In genomic region chr16:7443966-7444365, GRCh38 we compare ENCODE assay signal across 30 cellular contexts.
"Had no signal": no experiment of that assay in that cellular context is flagged by ENCODE, and none has a peak within 500 bp of the region (broad histone marks: within the 10 kb centered on the region; RNA-seq: fewer than 3 reads in every experiment).

No MANE protein-coding gene starts in this region.

- H3K4me3 Mint-ChIP-seq: activated B cell treated with CpG ODN at 0.5 μM for 24 hours; activated CD8-positive, alpha-beta T cell treated with anti-CD3 and anti-CD28 coated beads for 36 hours; activated naive CD8-positive, alpha-beta T cell; activated T-cell treated with anti-CD3 and anti-CD28 coated beads, Interleukin-2, amount 50 U/mL, for 4 hours; activated T-helper 17 cell treated with anti-CD3 and anti-CD28 coated beads, Interleukin-2, amount 50 U/mL, for 72 hours; T-helper 17 cell; T-helper 2 cell treated with Interferon-gamma antibody and Interleukin-4, amounts not matched to agents 5 μg/mL and 100 μg/mL, for 36 hours had no signal

- H3K9me3 ChIP-seq: colonic mucosa, gastroesophageal sphincter had no signal

- H3K27ac ChIP-seq: brain microvascular endothelial cell, colonic mucosa, epithelial cell of prostate, foreskin keratinocyte, gastroesophageal sphincter, WERI-Rb-1 had no signal

- H3K27me3 ChIP-seq: brain microvascular endothelial cell, colonic mucosa, foreskin keratinocyte had no signal

- ATAC-seq: activated CD4-positive, CD25-positive, alpha-beta regulatory T cell treated with anti-CD3 and anti-CD28 coated beads, Interleukin-2, amount 50 U/mL, for 24 hours; activated CD8-positive, alpha-beta T cell treated with anti-CD3 and anti-CD28 coated beads for 36 hours; activated T-cell treated with anti-CD3 and anti-CD28 coated beads, Interleukin-2, amount 50 U/mL, for 4 hours; activated T-helper 17 cell treated with anti-CD3 and anti-CD28 coated beads, Interleukin-2, amount 50 U/mL, for 72 hours; foreskin keratinocyte; gastroesophageal sphincter; T-helper 17 cell had no signal

- H3K27ac Mint-ChIP-seq: activated B cell treated with CpG ODN at 0.5 μM for 24 hours; activated CD8-positive, alpha-beta T cell treated with anti-CD3 and anti-CD28 coated beads for 36 hours; activated naive CD8-positive, alpha-beta T cell; activated T-helper 17 cell treated with anti-CD3 and anti-CD28 coated beads, Interleukin-2, amount 50 U/mL, for 72 hours; T-helper 17 cell; T-helper 2 cell treated with Interferon-gamma antibody and Interleukin-4, amounts not matched to agents 5 μg/mL and 100 μg/mL, for 36 hours had no signal

- H3K36me3 Mint-ChIP-seq: activated naive CD8-positive, alpha-beta T cell had no signal

- H3K9me3 Mint-ChIP-seq: activated B cell treated with CpG ODN at 0.5 μM for 24 hours had no signal

- DNase-seq: activated B cell treated with CpG ODN at 0.5 μM for 24 hours; activated CD4-positive, alpha-beta T cell treated with anti-CD3 and anti-CD28 coated beads for 48 hours; activated CD4-positive, alpha-beta T cell treated with anti-CD3 and anti-CD28 coated beads, Interleukin-2, amount 50 U/mL, for 1 hour; activated CD4-positive, alpha-beta T cell treated with anti-CD3 and anti-CD28 coated beads, Interleukin-2, amount 50 U/mL, for 48 hours; activated CD8-positive, alpha-beta memory T cell treated with anti-CD3 and anti-CD28 coated beads for 24 hours; activated CD8-positive, alpha-beta T cell treated with anti-CD3 and anti-CD28 coated beads for 36 hours; activated effector memory CD4-positive, alpha-beta T cell treated with Interleukin-2 at 50 U/mL for 16 hours; activated gamma-delta T cell treated with Interleukin-2 at 50 U/mL for 16 hours; activated naive CD4-positive, alpha-beta T cell treated with anti-CD3 and anti-CD28 coated beads, Interleukin-2, amount 50 U/mL, for 16 hours; activated naive CD4-positive, alpha-beta T cell treated with Interleukin-2 at 50 U/mL for 16 hours; activated T-cell treated with anti-CD3 and anti-CD28 coated beads, Interleukin-2, amount 50 U/mL, for 4 hours; amniotic stem cell; anterior cingulate cortex; brain microvascular endothelial cell; colonic mucosa; effector CD8-positive, alpha-beta T cell; T-helper 1 cell; T-helper 17 cell; T1000; WERI-Rb-1 had no signal

- H3K4me1 Mint-ChIP-seq: activated B cell treated with CpG ODN at 0.5 μM for 24 hours; activated T-helper 17 cell treated with anti-CD3 and anti-CD28 coated beads, Interleukin-2, amount 50 U/mL, for 72 hours; T-helper 17 cell had no signal

- H3K4me1 ChIP-seq: colonic mucosa, foreskin keratinocyte, gastroesophageal sphincter had no signal

- FAIRE-seq: astrocyte, endometrium, endothelial cell of umbilical vein had no signal

- H3K4me3 ChIP-seq: colonic mucosa, gastroesophageal sphincter had no signal

- H3K36me3 ChIP-seq: brain microvascular endothelial cell, colonic mucosa, gastroesophageal sphincter, WERI-Rb-1 had no signal

- H3K27me3 Mint-ChIP-seq: activated B cell treated with CpG ODN at 0.5 μM for 24 hours; activated CD8-positive, alpha-beta T cell treated with anti-CD3 and anti-CD28 coated beads for 36 hours; activated naive CD8-positive, alpha-beta T cell; activated T-helper 17 cell treated with anti-CD3 and anti-CD28 coated beads, Interleukin-2, amount 50 U/mL, for 72 hours; T-helper 17 cell had no signal
